In genomic region chr4:73923631-73923937, GRCh38 we compare ENCODE assay signal across 24 cellular contexts. TPM values are rescaled to one million over a fixed set of nuclear protein-coding genes. Genes with fewer than 3 reads are reported as not detected.
DNase-seq lines count a peak whose midpoint lies in the region; ATAC-seq, FAIRE-seq and TF ChIP-seq lines count a peak whose summit lies in the region.
"Had no signal": no experiment of that assay in that cellular context is flagged by ENCODE, and none has a peak within 500 bp of the region (broad histone marks: within the 10 kb centered on the region; RNA-seq: fewer than 3 reads in every experiment).

No MANE protein-coding gene starts in this region.

- POLR2A ChIA-PET in Panc1 (lab: Charles Lee): no interaction called here

- no peak overlapping the region for H3K4me3 Mint-ChIP-seq in chondrocyte (ENCODE audit: unreplicated experiment)
- H3K4me3 Mint-ChIP-seq: CD4-positive, CD25-positive, alpha-beta regulatory T cell; CD8-positive, alpha-beta memory T cell had no signal

- H3K27me3 ChIP-seq in ACC112 (ENCODE audit: insufficient read depth, low read length): no peaks in the 10 kb centered on the region
- no peaks in the 10 kb centered on the region for H3K27me3 ChIP-seq in Panc1 (ENCODE audit: control insufficient read depth, insufficient read depth, low read length)
- H3K27me3 ChIP-seq: BLaER1 had no signal

- H3K36me3 Mint-ChIP-seq in chondrocyte (ENCODE audit: low read depth): peaks cover 5% of the 10 kb centered on the region
- H3K36me3 Mint-ChIP-seq: CD4-positive, CD25-positive, alpha-beta regulatory T cell; CD8-positive, alpha-beta memory T cell had no signal

- H3K36me3 ChIP-seq in ACC112 (ENCODE audit: insufficient read depth, low read length) (no peaks in the 10 kb centered on the region), Panc1 (ENCODE audit: control insufficient read depth, insufficient read depth, low read length) (no peaks in the 10 kb centered on the region)
- H3K36me3 ChIP-seq: BLaER1 had no signal

- peaks cover 14% of the 10 kb centered on the region for H3K4me1 Mint-ChIP-seq in chondrocyte (ENCODE audit: low read depth)
- H3K4me1 Mint-ChIP-seq: CD4-positive, CD25-positive, alpha-beta regulatory T cell; CD8-positive, alpha-beta memory T cell had no signal

- H3K4me3 ChIP-seq in ACC112 (ENCODE audit: low read depth, low read length) (no peak overlapping the region), Panc1 (ENCODE audit: low read depth in 2 of 2, low read length in 2 of 2) (no peak overlapping the region)
- H3K4me3 ChIP-seq: A549, BLaER1, K562 had no signal

- H3K4me1 ChIP-seq in ACC112 (ENCODE audit: control insufficient read depth, insufficient read depth, low read length, unreplicated experiment): peaks cover 18% of the 10 kb centered on the region
- no peaks in the 10 kb centered on the region; the same call in 1 of the 2 replicates for H3K4me1 ChIP-seq in Panc1 (ENCODE audit: control insufficient read depth, insufficient read depth, low read length)
- H3K4me1 ChIP-seq: BLaER1 had no signal

- FAIRE-seq in islet of Langerhans (lab: Jason Lieb, UNC): peak; percentile 75
- FAIRE-seq: A549, GM12891, GM18507, HTR-8/SVneo, K562 had no signal

- H3K27me3 Mint-ChIP-seq in chondrocyte (ENCODE audit: low read depth): peaks cover 28% of the 10 kb centered on the region
- H3K27me3 Mint-ChIP-seq: CD8-positive, alpha-beta memory T cell had no signal

- CTCF ChIA-PET in Panc1 (lab: Charles Lee): no interaction called here

- intact Hi-C loops in Panc1 (cut with micrococcal nuclease; ENCODE audit: unreplicated experiment): loop anchor here (2.0 to 5.0 kb wide), 2 partner anchors 261 to 331 kb away; no protein-coding TSS in a partner anchor

- in situ Hi-C loops in Panc1 (cut with HindIII; ENCODE audit: low pct_unique_long_range_greater_than_20kb, low sequenced_read_pairs): no loop called here

- DNase-seq in Panc1 (ENCODE audit: low read depth, low spot score) (no peak), chondrocyte (ENCODE audit: low spot score) (no peak), HCEC 1CT (no peak), left lobe of liver (ENCODE audit: low spot score) (no peak)
- no peak for DNase-seq in stimulated activated CD4-positive, alpha-beta T cell treated with anti-CD3 and anti-CD28 coated beads, Interleukin-4, amount 100 ng/mL, for 24 hours
- DNase-seq: CD4-positive, CD25-positive, alpha-beta regulatory T cell; CD8-positive, alpha-beta memory T cell; DMS 273 treated with DMSO at 0.1 percent for 48 hours; DND-41; GOT3; H7 had no signal

- peak; percentile 19; the same call in 1 of the 2 replicates for TF ChIP-seq CTCF in Panc1 (IDR thresholded peaks at IDR 0.05)
- peak; percentile 48 for TF ChIP-seq CTCF in chondrocyte (IDR thresholded peaks at IDR 0.05)

- BruUV-seq in Panc1 (replicated peaks; lab: Mats Ljungman, UMichigan): no TSS peak

- H3K79me2 ChIP-seq in ACC112 (ENCODE audit: control insufficient read depth, insufficient read depth, low read length, unreplicated experiment): no peaks in the 10 kb centered on the region

- H2AFZ ChIP-seq in ACC112 (ENCODE audit: low read length, unreplicated experiment): no peak overlapping the region

- ATAC-seq in Panc1: no peak
- no peak for ATAC-seq in HG02610 (IDR thresholded peaks at IDR 0.05; ENCODE audit: unreplicated experiment)
- ATAC-seq in left lobe of liver: no peak
- ATAC-seq: A549, K562 had no signal

- H3K9me3 Mint-ChIP-seq in chondrocyte (ENCODE audit: low read depth): peaks cover 9% of the 10 kb centered on the region

- H3K27ac Mint-ChIP-seq in chondrocyte (ENCODE audit: unreplicated experiment): no peak overlapping the region
- H3K27ac Mint-ChIP-seq: CD4-positive, CD25-positive, alpha-beta regulatory T cell; CD8-positive, alpha-beta memory T cell had no signal

- H3K27ac ChIP-seq in ACC112 (ENCODE audit: low read depth, low read length): peak overlapping the region; percentile 7; the same call in 1 of the 2 replicates
- no peak overlapping the region for H3K27ac ChIP-seq in Panc1 (ENCODE audit: low read length)
- H3K27ac ChIP-seq: 22Rv1, BLaER1 had no signal

- no peaks in the 10 kb centered on the region for H3K9me3 ChIP-seq in Panc1 (ENCODE audit: control insufficient read depth, insufficient read depth, low read depth, low read length)
- H3K9me3 ChIP-seq: A549, BLaER1 had no signal

RNA-seq across cellular contexts. Expression of gene CXCL1, which starts 54.4 kb away (rescaled TPM):
- total RNA-seq in Panc1 (2021; ENCODE audit: unreplicated experiment) (12.8 TPM), chondrocyte (0.72 to 1.0 TPM (median 0.74 TPM) in 3 replicates), left lobe of liver (0.23 TPM)
- 21.1 TPM for polyA plus RNA-seq in Panc1 (2012; ENCODE audit: insufficient read length)
- total RNA-seq: CD4-positive, CD25-positive, alpha-beta regulatory T cell; CD8-positive, alpha-beta memory T cell; G401; H7; IMR-90 had no signal
- polyA plus RNA-seq: CD4-positive, CD25-positive, alpha-beta regulatory T cell; CD8-positive, alpha-beta memory T cell had no signal

RNA-seq across cellular contexts. Expression of gene PF4, which starts 58.2 kb away (rescaled TPM):
- total RNA-seq in Panc1 (2021; ENCODE audit: unreplicated experiment) (not detected), chondrocyte (1.5 to 2.5 TPM (median 1.9 TPM) in 3 replicates), left lobe of liver (1.3 TPM)
- polyA plus RNA-seq in Panc1 (2012; ENCODE audit: insufficient read length): not detected
- total RNA-seq: CD8-positive, alpha-beta memory T cell; G401; H7; IMR-90; K562 had no signal
- polyA plus RNA-seq: AG04450; CD4-positive, CD25-positive, alpha-beta regulatory T cell; CD8-positive, alpha-beta memory T cell; IMR-90 had no signal
